In genomic region chr11:65150513-65151271, GRCh38 we compare ENCODE assay signal across 2 cellular contexts.
TF ChIP-seq lines count a peak whose summit lies in the region.

No MANE protein-coding gene starts in this region.

TF ChIP-seq in HEK293, 187 proteins besides CTCF, POLR2A, EP300 and RAD21 (continues in another document):
- TF ChIP-seq EGR2 (tag by site-specific recombination; IDR thresholded peaks at IDR 0.05; ENCODE audit: low read depth), result no peak
- no peak for TF ChIP-seq ZNF549 (tag by site-specific recombination; IDR thresholded peaks at IDR 0.05)
- TF ChIP-seq ZNF10 (tag by site-specific recombination; IDR thresholded peaks at IDR 0.05), result 0 out of 2 replicates have a peak, but pooled peaks have one; percentile 19
- TF ChIP-seq GLIS2 (tag by site-specific recombination; IDR thresholded peaks at IDR 0.05), result no peak
- TF ChIP-seq ZNF629 (tag by site-specific recombination; IDR thresholded peaks at IDR 0.05), result 0 out of 2 replicates have a peak, but pooled peaks have one; percentile 23
- TF ChIP-seq, protein P1, sequence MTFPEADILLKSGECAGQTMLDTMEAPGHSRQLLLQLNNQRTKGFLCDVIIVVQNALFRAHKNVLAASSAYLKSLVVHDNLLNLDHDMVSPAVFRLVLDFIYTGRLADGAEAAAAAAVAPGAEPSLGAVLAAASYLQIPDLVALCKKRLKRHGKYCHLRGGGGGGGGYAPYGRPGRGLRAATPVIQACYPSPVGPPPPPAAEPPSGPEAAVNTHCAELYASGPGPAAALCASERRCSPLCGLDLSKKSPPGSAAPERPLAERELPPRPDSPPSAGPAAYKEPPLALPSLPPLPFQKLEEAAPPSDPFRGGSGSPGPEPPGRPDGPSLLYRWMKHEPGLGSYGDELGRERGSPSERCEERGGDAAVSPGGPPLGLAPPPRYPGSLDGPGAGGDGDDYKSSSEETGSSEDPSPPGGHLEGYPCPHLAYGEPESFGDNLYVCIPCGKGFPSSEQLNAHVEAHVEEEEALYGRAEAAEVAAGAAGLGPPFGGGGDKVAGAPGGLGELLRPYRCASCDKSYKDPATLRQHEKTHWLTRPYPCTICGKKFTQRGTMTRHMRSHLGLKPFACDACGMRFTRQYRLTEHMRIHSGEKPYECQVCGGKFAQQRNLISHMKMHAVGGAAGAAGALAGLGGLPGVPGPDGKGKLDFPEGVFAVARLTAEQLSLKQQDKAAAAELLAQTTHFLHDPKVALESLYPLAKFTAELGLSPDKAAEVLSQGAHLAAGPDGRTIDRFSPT (tag by site-specific recombination; IDR thresholded peaks at IDR 0.05), result no peak
- TF ChIP-seq ZNF692 (tag by site-specific recombination; IDR thresholded peaks at IDR 0.05), result 0 out of 2 replicates have a peak, but pooled peaks have one; percentile 24
- TF ChIP-seq ZNF660 (tag by site-specific recombination; IDR thresholded peaks at IDR 0.05), result peak; percentile 56; the same call in 1 of the 2 replicates
- TF ChIP-seq SP7 (tag by site-specific recombination; IDR thresholded peaks at IDR 0.05), result peak; percentile 50; the same call in 1 of the 2 replicates
- peak; percentile 38; the same call in 1 of the 2 replicates for TF ChIP-seq ZEB2 (tag by site-specific recombination; IDR thresholded peaks at IDR 0.05)
- peak; percentile 57 for TF ChIP-seq ZNF366 (tag by site-specific recombination; conservative IDR thresholded peaks at IDR 0.05)
- 0 out of 2 replicates have a peak, but pooled peaks have one; percentile 49 for TF ChIP-seq PRDM10 (tag by site-specific recombination; IDR thresholded peaks at IDR 0.05)
- TF ChIP-seq ZNF2 (tag by site-specific recombination; IDR thresholded peaks at IDR 0.05), result peak; percentile 61; the same call in 1 of the 2 replicates
- TF ChIP-seq ZBTB48 (tag by site-specific recombination; IDR thresholded peaks at IDR 0.05), result peak; percentile 99
- TF ChIP-seq GLIS1 (tag by site-specific recombination; IDR thresholded peaks at IDR 0.05), result peak; percentile 52
- TF ChIP-seq ZNF341 (tag by site-specific recombination; IDR thresholded peaks at IDR 0.05; ENCODE audit: low read depth), result peak; percentile 90
- peak; percentile 82 for TF ChIP-seq ZBTB17 (tag by site-specific recombination; IDR thresholded peaks at IDR 0.05)

TF ChIP-seq in HepG2, 621 proteins besides CTCF, POLR2A, EP300 and RAD21 (continues in another document):
- TF ChIP-seq MBNL3 (CRISPR knock-in tag; conservative IDR thresholded peaks at IDR 0.05), result no peak
- no peak for TF ChIP-seq HNRNPH1 (optimal IDR thresholded peaks at IDR 0.05; ENCODE audit: low read depth, low read length)
- TF ChIP-seq ZNF883 (CRISPR knock-in tag; IDR thresholded peaks at IDR 0.05; ENCODE audit: not compliant biosample characterization), result no peak
- no peak for TF ChIP-seq TRIM24 (CRISPR knock-in tag; IDR thresholded peaks at IDR 0.05)
- no peak for TF ChIP-seq FOXM1 (CRISPR knock-in tag; IDR thresholded peaks at IDR 0.05)
- TF ChIP-seq ZNF597 (CRISPR knock-in tag; IDR thresholded peaks at IDR 0.05), result no peak
- peak; percentile 72; the same call in 1 of the 2 replicates for TF ChIP-seq HNRNPL (IDR thresholded peaks at IDR 0.05; ENCODE audit: low read depth, low read length)
- TF ChIP-seq ELF1 (CRISPR knock-in tag; IDR thresholded peaks at IDR 0.05), result 0 out of 2 replicates have a peak, but pooled peaks have one; percentile 9
- TF ChIP-seq HNF4A (CRISPR knock-in tag; IDR thresholded peaks at IDR 0.05), result no peak
- TF ChIP-seq UBTF (CRISPR knock-in tag; IDR thresholded peaks at IDR 0.05), result peak; percentile 41; the same call in 1 of the 2 replicates
- TF ChIP-seq SRF (IDR thresholded peaks at IDR 0.05; ENCODE audit: low read depth, low read length), result no peak
- TF ChIP-seq, protein P2, sequence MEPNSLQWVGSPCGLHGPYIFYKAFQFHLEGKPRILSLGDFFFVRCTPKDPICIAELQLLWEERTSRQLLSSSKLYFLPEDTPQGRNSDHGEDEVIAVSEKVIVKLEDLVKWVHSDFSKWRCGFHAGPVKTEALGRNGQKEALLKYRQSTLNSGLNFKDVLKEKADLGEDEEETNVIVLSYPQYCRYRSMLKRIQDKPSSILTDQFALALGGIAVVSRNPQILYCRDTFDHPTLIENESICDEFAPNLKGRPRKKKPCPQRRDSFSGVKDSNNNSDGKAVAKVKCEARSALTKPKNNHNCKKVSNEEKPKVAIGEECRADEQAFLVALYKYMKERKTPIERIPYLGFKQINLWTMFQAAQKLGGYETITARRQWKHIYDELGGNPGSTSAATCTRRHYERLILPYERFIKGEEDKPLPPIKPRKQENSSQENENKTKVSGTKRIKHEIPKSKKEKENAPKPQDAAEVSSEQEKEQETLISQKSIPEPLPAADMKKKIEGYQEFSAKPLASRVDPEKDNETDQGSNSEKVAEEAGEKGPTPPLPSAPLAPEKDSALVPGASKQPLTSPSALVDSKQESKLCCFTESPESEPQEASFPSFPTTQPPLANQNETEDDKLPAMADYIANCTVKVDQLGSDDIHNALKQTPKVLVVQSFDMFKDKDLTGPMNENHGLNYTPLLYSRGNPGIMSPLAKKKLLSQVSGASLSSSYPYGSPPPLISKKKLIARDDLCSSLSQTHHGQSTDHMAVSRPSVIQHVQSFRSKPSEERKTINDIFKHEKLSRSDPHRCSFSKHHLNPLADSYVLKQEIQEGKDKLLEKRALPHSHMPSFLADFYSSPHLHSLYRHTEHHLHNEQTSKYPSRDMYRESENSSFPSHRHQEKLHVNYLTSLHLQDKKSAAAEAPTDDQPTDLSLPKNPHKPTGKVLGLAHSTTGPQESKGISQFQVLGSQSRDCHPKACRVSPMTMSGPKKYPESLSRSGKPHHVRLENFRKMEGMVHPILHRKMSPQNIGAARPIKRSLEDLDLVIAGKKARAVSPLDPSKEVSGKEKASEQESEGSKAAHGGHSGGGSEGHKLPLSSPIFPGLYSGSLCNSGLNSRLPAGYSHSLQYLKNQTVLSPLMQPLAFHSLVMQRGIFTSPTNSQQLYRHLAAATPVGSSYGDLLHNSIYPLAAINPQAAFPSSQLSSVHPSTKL (CRISPR knock-in tag; IDR thresholded peaks at IDR 0.05), result peak; percentile 14; the same call in 1 of the 2 replicates
- TF ChIP-seq CHCHD3 (CRISPR knock-in tag; IDR thresholded peaks at IDR 0.05), result no peak
- TF ChIP-seq ZC3H4 (CRISPR knock-in tag; IDR thresholded peaks at IDR 0.05; ENCODE audit: borderline replicate concordance), result 0 out of 2 replicates have a peak, but pooled peaks have one; percentile 29
- TF ChIP-seq RBM39 (IDR thresholded peaks at IDR 0.05; ENCODE audit: low read depth, low read length, poor library complexity, severe bottlenecking), result peak; percentile 38
- TF ChIP-seq ZNF260 (CRISPR knock-in tag; IDR thresholded peaks at IDR 0.05; ENCODE audit: borderline replicate concordance, low read depth), result no peak
- TF ChIP-seq U2AF2 (IDR thresholded peaks at IDR 0.05; ENCODE audit: low read depth, low read length), result no peak
- TF ChIP-seq, protein P3, sequence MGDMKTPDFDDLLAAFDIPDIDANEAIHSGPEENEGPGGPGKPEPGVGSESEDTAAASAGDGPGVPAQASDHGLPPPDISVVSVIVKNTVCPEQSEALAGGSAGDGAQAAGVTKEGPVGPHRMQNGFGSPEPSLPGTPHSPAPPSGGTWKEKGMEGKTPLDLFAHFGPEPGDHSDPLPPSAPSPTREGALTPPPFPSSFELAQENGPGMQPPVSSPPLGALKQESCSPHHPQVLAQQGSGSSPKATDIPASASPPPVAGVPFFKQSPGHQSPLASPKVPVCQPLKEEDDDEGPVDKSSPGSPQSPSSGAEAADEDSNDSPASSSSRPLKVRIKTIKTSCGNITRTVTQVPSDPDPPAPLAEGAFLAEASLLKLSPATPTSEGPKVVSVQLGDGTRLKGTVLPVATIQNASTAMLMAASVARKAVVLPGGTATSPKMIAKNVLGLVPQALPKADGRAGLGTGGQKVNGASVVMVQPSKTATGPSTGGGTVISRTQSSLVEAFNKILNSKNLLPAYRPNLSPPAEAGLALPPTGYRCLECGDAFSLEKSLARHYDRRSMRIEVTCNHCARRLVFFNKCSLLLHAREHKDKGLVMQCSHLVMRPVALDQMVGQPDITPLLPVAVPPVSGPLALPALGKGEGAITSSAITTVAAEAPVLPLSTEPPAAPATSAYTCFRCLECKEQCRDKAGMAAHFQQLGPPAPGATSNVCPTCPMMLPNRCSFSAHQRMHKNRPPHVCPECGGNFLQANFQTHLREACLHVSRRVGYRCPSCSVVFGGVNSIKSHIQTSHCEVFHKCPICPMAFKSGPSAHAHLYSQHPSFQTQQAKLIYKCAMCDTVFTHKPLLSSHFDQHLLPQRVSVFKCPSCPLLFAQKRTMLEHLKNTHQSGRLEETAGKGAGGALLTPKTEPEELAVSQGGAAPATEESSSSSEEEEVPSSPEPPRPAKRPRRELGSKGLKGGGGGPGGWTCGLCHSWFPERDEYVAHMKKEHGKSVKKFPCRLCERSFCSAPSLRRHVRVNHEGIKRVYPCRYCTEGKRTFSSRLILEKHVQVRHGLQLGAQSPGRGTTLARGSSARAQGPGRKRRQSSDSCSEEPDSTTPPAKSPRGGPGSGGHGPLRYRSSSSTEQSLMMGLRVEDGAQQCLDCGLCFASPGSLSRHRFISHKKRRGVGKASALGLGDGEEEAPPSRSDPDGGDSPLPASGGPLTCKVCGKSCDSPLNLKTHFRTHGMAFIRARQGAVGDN (CRISPR knock-in tag; IDR thresholded peaks at IDR 0.05), result peak; percentile 43
- no peak for TF ChIP-seq ZNF446 (CRISPR knock-in tag; IDR thresholded peaks at IDR 0.05)
- 0 out of 2 replicates have a peak, but pooled peaks have one; percentile 18 for TF ChIP-seq RXRB (CRISPR knock-in tag; IDR thresholded peaks at IDR 0.05; ENCODE audit: borderline replicate concordance)
- TF ChIP-seq ISL2 (CRISPR knock-in tag; IDR thresholded peaks at IDR 0.05), result no peak
- peak; percentile 47; the same call in 1 of the 2 replicates for TF ChIP-seq CEBPB (IDR thresholded peaks at IDR 0.05; ENCODE audit: borderline replicate concordance, low read depth, low read length)
- peak; percentile 79 for TF ChIP-seq FOSL2 (CRISPR knock-in tag; IDR thresholded peaks at IDR 0.05)
- TF ChIP-seq FIP1L1 (IDR thresholded peaks at IDR 0.05; ENCODE audit: borderline replicate concordance, insufficient read depth, low read depth, low read length), result no peak
- TF ChIP-seq ETV6 (CRISPR knock-in tag; conservative IDR thresholded peaks at IDR 0.05), result no peak
- no peak for TF ChIP-seq ZNF646 (CRISPR knock-in tag; IDR thresholded peaks at IDR 0.05)
